In the genomic region with DNA sequence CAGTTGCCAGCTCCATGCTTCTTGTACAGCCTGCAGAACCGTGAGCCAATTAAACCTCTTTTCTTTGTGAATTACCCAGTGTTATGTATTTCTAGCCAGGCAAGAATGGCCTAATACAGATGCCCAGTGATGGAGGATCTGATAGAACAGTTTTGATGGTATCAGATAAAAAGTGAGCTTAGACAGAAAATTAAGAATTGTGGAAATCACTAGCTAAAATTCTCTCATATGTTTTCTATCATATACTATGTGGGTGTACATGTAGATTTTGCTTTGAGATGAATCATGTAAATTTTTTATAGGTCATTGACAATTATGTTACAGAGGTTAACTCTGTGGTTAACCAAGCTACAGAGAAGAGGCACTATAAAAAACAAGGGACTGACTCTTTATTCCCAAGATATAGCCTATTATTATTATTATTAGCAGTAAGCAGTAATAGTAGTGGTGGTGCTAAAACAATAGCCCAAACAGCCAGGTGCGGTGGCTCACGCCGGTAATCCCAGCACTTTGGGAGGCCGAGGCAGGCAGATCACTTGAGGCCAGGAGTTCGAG, we compare ENCODE assay signal across 16 cellular contexts.
DNase-seq lines count a peak whose midpoint lies in the region; ATAC-seq and TF ChIP-seq lines count a peak whose summit lies in the region.
"Had no signal": no experiment of that assay in that cellular context is flagged by ENCODE, and none has a peak within 500 bp of the region (broad histone marks: within the 10 kb centered on the region; RNA-seq: fewer than 3 reads in every experiment).

No MANE protein-coding gene starts in this region.

- DNase-seq in EH (ENCODE audit: low read depth): peak; percentile 59
- DNase-seq in adipocyte (ENCODE audit: low read depth): peak; percentile 58
- peak; percentile 45 for DNase-seq in fibroblast of mammary gland (ENCODE audit: low read depth)
- DNase-seq in osteocyte (ENCODE audit: extremely low spot score, unreplicated experiment): no peak
- no peak for DNase-seq in activated CD8-positive, alpha-beta memory T cell treated with anti-CD3 and anti-CD28 coated beads, Interleukin-2, amount 10 ng/mL, durations not matched to agents 7 days and 5 days
- DNase-seq in activated effector memory CD4-positive, alpha-beta T cell treated with anti-CD3 and anti-CD28 coated beads, Interleukin-2, amount 50 U/mL, for 16 hours: no peak
- DNase-seq: ACHN; CD8-positive, alpha-beta T cell; COR-L47; DMS153; DMS79 treated with DMSO at 0.1 percent for 48 hours; GDM1; H7 had no signal

- H3K4me3 ChIP-seq in adipocyte (ENCODE audit: low read length) (no peak overlapping the region), fibroblast of mammary gland (ENCODE audit: control insufficient read depth, low read depth, low read length) (no peak overlapping the region)
- H3K4me3 ChIP-seq: GM23338 had no signal

- no peaks in the 10 kb centered on the region for H3K27me3 Mint-ChIP-seq in osteocyte (ENCODE audit: unreplicated experiment)
- H3K27me3 Mint-ChIP-seq in activated CD8-positive, alpha-beta memory T cell treated with anti-CD3 and anti-CD28 coated beads, Interleukin-2, amount 10 ng/mL, durations not matched to agents 7 days and 5 days: no peaks in the 10 kb centered on the region

- H3K27ac Mint-ChIP-seq in osteocyte (ENCODE audit: unreplicated experiment): peak overlapping the region; percentile 41
- H3K27ac Mint-ChIP-seq in activated CD8-positive, alpha-beta memory T cell treated with anti-CD3 and anti-CD28 coated beads, Interleukin-2, amount 10 ng/mL, durations not matched to agents 7 days and 5 days: no peak overlapping the region
- H3K27ac Mint-ChIP-seq: CD14-positive monocyte; CD8-positive, alpha-beta T cell; GM23338 had no signal

- no peaks in the 10 kb centered on the region for H3K9me3 ChIP-seq in adipocyte (ENCODE audit: control insufficient read depth, low read length)

- no peaks in the 10 kb centered on the region for H3K36me3 ChIP-seq in adipocyte (ENCODE audit: control insufficient read depth, insufficient read depth, low read length, severe bottlenecking)

- H3K4me3 Mint-ChIP-seq in osteocyte (ENCODE audit: unreplicated experiment): no peak overlapping the region
- H3K4me3 Mint-ChIP-seq in activated CD8-positive, alpha-beta memory T cell treated with anti-CD3 and anti-CD28 coated beads, Interleukin-2, amount 10 ng/mL, durations not matched to agents 7 days and 5 days: no peak overlapping the region
- H3K4me3 Mint-ChIP-seq: CD14-positive monocyte; CD8-positive, alpha-beta T cell; GM23338 had no signal

- H3K27me3 ChIP-seq in adipocyte (replicated peaks; ENCODE audit: control insufficient read depth, insufficient read depth, low read length): no peaks in the 10 kb centered on the region

- H3K9ac ChIP-seq in adipocyte (ENCODE audit: low read length): no peak overlapping the region

- no peaks in the 10 kb centered on the region for H3K9me3 Mint-ChIP-seq in osteocyte (ENCODE audit: unreplicated experiment)
- H3K9me3 Mint-ChIP-seq in activated CD8-positive, alpha-beta memory T cell treated with anti-CD3 and anti-CD28 coated beads, Interleukin-2, amount 10 ng/mL, durations not matched to agents 7 days and 5 days (ENCODE audit: low read depth): no peaks in the 10 kb centered on the region
- H3K9me3 Mint-ChIP-seq: CD8-positive, alpha-beta T cell; GM23338 had no signal

- CTCF ChIA-PET in activated CD8-positive, alpha-beta memory T cell treated with anti-CD3 and anti-CD28 coated beads, Interleukin-2, amount 10 ng/mL, durations not matched to agents 7 days and 5 days (lab: Charles Lee): no interaction called here

- no peaks in the 10 kb centered on the region for H3K36me3 Mint-ChIP-seq in osteocyte (ENCODE audit: unreplicated experiment)
- no peaks in the 10 kb centered on the region for H3K36me3 Mint-ChIP-seq in activated CD8-positive, alpha-beta memory T cell treated with anti-CD3 and anti-CD28 coated beads, Interleukin-2, amount 10 ng/mL, durations not matched to agents 7 days and 5 days
- H3K36me3 Mint-ChIP-seq: CD14-positive monocyte; CD8-positive, alpha-beta T cell had no signal

- peaks cover 52% of the 10 kb centered on the region for H3K4me1 Mint-ChIP-seq in osteocyte (ENCODE audit: unreplicated experiment)
- H3K4me1 Mint-ChIP-seq in activated CD8-positive, alpha-beta memory T cell treated with anti-CD3 and anti-CD28 coated beads, Interleukin-2, amount 10 ng/mL, durations not matched to agents 7 days and 5 days: no peaks in the 10 kb centered on the region
- H3K4me1 Mint-ChIP-seq: CD14-positive monocyte, GM23338 had no signal

- TF ChIP-seq CTCF in fibroblast of mammary gland (conservative IDR thresholded peaks at IDR 0.05; ENCODE audit: control insufficient read depth, insufficient read depth, low read depth, low read length): no peak
- TF ChIP-seq CTCF in osteocyte (IDR thresholded peaks at IDR 0.05): no peak

- peaks cover 8% of the 10 kb centered on the region for H3K4me1 ChIP-seq in adipocyte (ENCODE audit: control insufficient read depth, insufficient read depth, low read length)

- ATAC-seq in activated CD8-positive, alpha-beta memory T cell treated with anti-CD3 and anti-CD28 coated beads, Interleukin-2, amount 10 ng/mL, durations not matched to agents 7 days and 5 days: no peak
- ATAC-seq in HG02588 (IDR thresholded peaks at IDR 0.05; ENCODE audit: unreplicated experiment): no peak
- ATAC-seq: CD8-positive, alpha-beta T cell; GM23338 had no signal

Comparison
In these comparisons a context has a peak if more than half of its experiments do, and no peak if none do; other contexts are left out.
1. DNase-seq: peak in EH (single experiment), adipocyte (single experiment) and fibroblast of mammary gland (single experiment); none in osteocyte (single experiment), activated CD8-positive, alpha-beta memory T cell treated with anti-CD3 and anti-CD28 coated beads, Interleukin-2, amount 10 ng/mL, durations not matched to agents 7 days and 5 days (single experiment) and activated effector memory CD4-positive, alpha-beta T cell treated with anti-CD3 and anti-CD28 coated beads, Interleukin-2, amount 50 U/mL, for 16 hours (single experiment).